ENCODE assay signal across 8 cellular contexts in the genomic region with DNA sequence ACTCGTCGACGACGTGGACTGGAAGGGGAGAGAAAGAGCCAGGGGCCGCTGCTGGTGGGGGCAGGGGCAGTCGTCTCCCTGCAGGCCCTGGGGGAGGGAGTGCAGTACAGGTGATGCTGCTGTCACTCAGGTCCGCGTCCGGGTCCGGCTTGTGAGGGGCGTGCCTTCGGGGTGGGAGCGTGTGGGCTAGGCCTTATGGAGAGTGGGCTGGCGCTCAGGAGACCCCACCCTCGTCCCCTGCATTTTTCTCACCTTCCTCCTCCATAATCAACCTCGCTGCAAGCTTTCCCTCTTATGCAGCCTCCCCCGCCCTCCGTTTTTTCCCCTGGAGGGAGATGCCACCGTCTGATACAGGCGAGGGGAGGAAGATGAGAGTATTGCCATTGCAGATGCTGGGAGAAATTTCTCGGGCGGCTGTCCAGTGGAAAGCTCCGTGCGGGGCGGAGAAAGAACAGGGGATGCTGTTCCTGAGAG. TPM values are rescaled to one million over a fixed set of nuclear protein-coding genes. Genes with fewer than 3 reads are reported as not detected.
DNase-seq lines count a peak whose midpoint lies in the region; ATAC-seq, FAIRE-seq and TF ChIP-seq lines count a peak whose summit lies in the region.

No MANE protein-coding gene starts in this region.

- H3K4me3 Mint-ChIP-seq in endodermal cell: peak overlapping the region; percentile 82

- no peaks in the 10 kb centered on the region for H3K4me1 ChIP-seq in BE2C
- peaks cover 3% of the 10 kb centered on the region for H3K4me1 ChIP-seq in endodermal cell (ENCODE audit: control insufficient read depth, insufficient read depth, low read length)

- H3K9me3 ChIP-seq in BE2C: no peaks in the 10 kb centered on the region
- H3K9me3 ChIP-seq in endodermal cell (ENCODE audit: control insufficient read depth, low read length): no peaks in the 10 kb centered on the region

- H3K4me3 ChIP-seq in BE2C (ENCODE audit: low read depth, low read length): peak overlapping the region; percentile 97
- peak overlapping the region; percentile 90 for H3K4me3 ChIP-seq in endodermal cell (ENCODE audit: low read length)

- peak; percentile 31 for FAIRE-seq in GM19239 (lab: Jason Lieb, UNC)

- 1% methylated on average over 24 of the region's 25 CpGs; no CpG with 5 or more reads in 1 of the 2 experiments for WGBS in endodermal cell (ENCODE audit: insufficient coverage in 1 of 2, insufficient read length in 1 of 2), 2 experiments

- H3K36me3 ChIP-seq in BE2C (peaks cover 3% of the 10 kb centered on the region; the same call in 1 of the 2 replicates), endodermal cell (ENCODE audit: control insufficient read depth, insufficient read depth, low read length) (peaks cover 6% of the 10 kb centered on the region)

- H3K9ac ChIP-seq in endodermal cell (ENCODE audit: extremely low read depth, low read length, poor library complexity, severe bottlenecking): peak overlapping the region; percentile 82

- H3K27ac Mint-ChIP-seq in endodermal cell: peak overlapping the region; percentile 83

- ATAC-seq in HG03432 (IDR thresholded peaks at IDR 0.05; ENCODE audit: unreplicated experiment): peak; percentile 48

- TF ChIP-seq CTCF in BE2C (IDR thresholded peaks at IDR 0.05; ENCODE audit: low read depth, low read length): no peak
- no peak for TF ChIP-seq CTCF in endodermal cell (conservative IDR thresholded peaks at IDR 0.05)

- peaks cover 4% of the 10 kb centered on the region for H3K36me3 Mint-ChIP-seq in endodermal cell (ENCODE audit: low read depth)

- H3K27me3 ChIP-seq in BE2C (no peaks in the 10 kb centered on the region), endodermal cell (ENCODE audit: control insufficient read depth, insufficient read depth, low read length, poor library complexity, severe bottlenecking) (no peaks in the 10 kb centered on the region)

- H3K27ac ChIP-seq in endodermal cell (ENCODE audit: low read depth, low read length): peak overlapping the region; percentile 89

- no peaks in the 10 kb centered on the region for H3K27me3 Mint-ChIP-seq in endodermal cell (ENCODE audit: insufficient read depth)

- DNase-seq in BE2C (peak; percentile 70), GM19239 (ENCODE audit: insufficient read length, low spot score) (peak; percentile 8), NCI-H748 (lab: John Stamatoyannopoulos, UW; ENCODE audit: unreplicated experiment) (peak; percentile 90), endodermal cell (peak; percentile 91), mucosa of gallbladder (ENCODE audit: low spot score) (peak; percentile 25)
- peak; percentile 19 to 21 for DNase-seq in activated CD8-positive, alpha-beta memory T cell treated with anti-CD3 and anti-CD28 coated beads for 4 hours (ENCODE audit: low read depth in 2 of 2)
- DNase-seq in stimulated activated CD8-positive, alpha-beta memory T cell treated with anti-CD3 and anti-CD28 coated beads, Interleukin-7, amount 100 ng/mL, for 48 hours (ENCODE audit: extremely low read depth in 1 of 2, low read depth in 1 of 2): peak; percentile 48 to 65

- H3K9me3 Mint-ChIP-seq in endodermal cell: no peaks in the 10 kb centered on the region

- H3K4me1 Mint-ChIP-seq in endodermal cell: peaks cover 16% of the 10 kb centered on the region

RNA-seq across cellular contexts. Expression of a gene that starts 0.6 kb away (rescaled TPM):
- polyA plus RNA-seq in BE2C (2012; ENCODE audit: insufficient read depth, insufficient read length, low read depth): 187 TPM
- total RNA-seq in endodermal cell (10 to 100 TPM; 68.5 to 72.6 TPM), mucosa of gallbladder (50.9 TPM)
- 99.6 TPM for polyA plus RNA-seq in endodermal cell (2013, experiment 1 of 2)
- 90.3 TPM for polyA plus RNA-seq in endodermal cell (2013, experiment 2 of 2)

RNA-seq across cellular contexts. Expression of a gene that starts 3.8 kb away (rescaled TPM):
- 23.4 TPM for polyA plus RNA-seq in BE2C (2012; ENCODE audit: insufficient read depth, insufficient read length, low read depth)
- 10 to 100 TPM; 80.9 to 85.1 TPM for total RNA-seq in endodermal cell
- 32.3 TPM for polyA plus RNA-seq in endodermal cell (2013, experiment 1 of 2)
- 31.3 TPM for polyA plus RNA-seq in endodermal cell (2013, experiment 2 of 2)
- total RNA-seq in mucosa of gallbladder: 31.6 TPM

RNA-seq across cellular contexts. Expression of a gene that starts 32.3 kb away (rescaled TPM):
- 21.4 TPM for polyA plus RNA-seq in BE2C (2012; ENCODE audit: insufficient read depth, insufficient read length, low read depth)
- total RNA-seq in endodermal cell (10 to 100 TPM; 33.7 to 34.7 TPM), mucosa of gallbladder (31.9 TPM)
- polyA plus RNA-seq in endodermal cell (2013, experiment 1 of 2): 23.1 TPM
- polyA plus RNA-seq in endodermal cell (2013, experiment 2 of 2): 19.3 TPM

Comparison
In these comparisons a context has a peak if more than half of its experiments do, and no peak if none do; other contexts are left out.
1. Peak in every context shown above with its lines: DNase-seq, ATAC-seq, H3K4me3 ChIP-seq and H3K27ac ChIP-seq.
2. DNase-seq: peak in every context shown above with its lines; median percentile 91 in endodermal cell; 90 in NCI-H748; 70 in BE2C; 56 in stimulated activated CD8-positive, alpha-beta memory T cell treated with anti-CD3 and anti-CD28 coated beads, Interleukin-7, amount 100 ng/mL, for 48 hours; 25 in mucosa of gallbladder; 20 in activated CD8-positive, alpha-beta memory T cell treated with anti-CD3 and anti-CD28 coated beads for 4 hours; 8 in GM19239.